24 cellular contexts compared by ENCODE assay signal in genomic region chr2:221807706-221808105, GRCh38.
"Had no signal": no experiment of that assay in that cellular context is flagged by ENCODE, and none has a peak within 500 bp of the region (broad histone marks: within the 10 kb centered on the region; RNA-seq: fewer than 3 reads in every experiment).

No MANE protein-coding gene starts in this region.

- H3K27ac ChIP-seq: coronary artery, esophagus muscularis mucosa, gastrocnemius medialis, neutrophil, pancreas, right lobe of liver, thyroid gland, vagina had no signal

- H3K4me1 ChIP-seq: gastrocnemius medialis, pancreas, right lobe of liver, thyroid gland, vagina had no signal

- H3K4me2 ChIP-seq: smooth muscle cell had no signal

- DNase-seq: dermis blood vessel endothelial cell; effector memory CD4-positive, alpha-beta T cell; gastrocnemius medialis; head of caudate nucleus; kidney; mucosa of descending colon; naive B cell; pancreas; retina; right lobe of liver; stimulated activated CD4-positive, alpha-beta T cell treated with anti-CD3 and anti-CD28 coated beads, Interleukin-12 subunit alpha, Interleukin-12 subunit beta, amount 100 ng/mL, for 4 hours; stimulated activated CD4-positive, alpha-beta T cell treated with anti-CD3 and anti-CD28 coated beads, Interleukin-1b, Interleukin-23, amount 100 ng/mL, for 48 hours; stimulated activated CD4-positive, alpha-beta T cell treated with anti-CD3 and anti-CD28 coated beads, Interleukin-4, amount 100 ng/mL, for 1 hour; stimulated activated CD8-positive, alpha-beta memory T cell treated with anti-CD3 and anti-CD28 coated beads, Interleukin-4, amount 100 ng/mL, for 48 hours; stimulated activated naive CD4-positive, alpha-beta T cell; stimulated activated naive CD8-positive, alpha-beta T cell treated with anti-CD3 and anti-CD28 coated beads, Interleukin-15, amount 100 ng/mL, for 72 hours; thyroid gland; trophoblast cell had no signal

- H3K4me3 ChIP-seq: coronary artery, esophagus muscularis mucosa, gastrocnemius medialis, lung, mucosa of descending colon, pancreas, right lobe of liver, smooth muscle cell, thyroid gland, vagina had no signal

- H3K36me3 ChIP-seq: esophagus muscularis mucosa, gastrocnemius medialis, neutrophil, pancreas, right lobe of liver, thyroid gland, vagina had no signal

- H3K9me3 ChIP-seq: esophagus muscularis mucosa, gastrocnemius medialis, mucosa of descending colon, neutrophil, pancreas, right lobe of liver, thyroid gland, vagina had no signal

- H3K27me3 ChIP-seq: esophagus muscularis mucosa, gastrocnemius medialis, neutrophil, pancreas, right lobe of liver, thyroid gland, vagina had no signal
